2 cellular contexts compared by ENCODE assay signal in the genomic region with DNA sequence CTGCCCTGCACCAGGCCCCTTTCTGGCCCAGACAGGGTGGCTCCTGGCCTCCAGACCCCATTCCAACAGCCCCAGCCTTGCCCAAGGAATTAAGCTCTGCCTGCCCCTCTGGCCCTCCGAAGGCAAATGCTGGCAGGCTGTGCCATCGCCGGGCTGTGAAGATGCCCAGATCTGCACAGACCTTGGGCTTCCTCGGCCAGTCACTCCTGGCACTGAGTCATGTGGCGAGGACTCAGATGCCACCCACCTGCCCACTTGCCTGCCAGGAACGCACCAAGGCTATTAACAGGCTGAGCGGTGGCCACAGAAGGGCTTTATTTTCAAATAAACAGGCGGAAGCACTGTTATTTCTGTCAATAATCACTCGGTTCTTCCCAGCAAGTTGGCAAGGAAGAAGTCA.
TF ChIP-seq lines count a peak whose summit lies in the region.

No MANE protein-coding gene starts in this region.

TF ChIP-seq in liver, 16 proteins besides CTCF, POLR2A, EP300 and RAD21:
- TF ChIP-seq, protein P1, sequence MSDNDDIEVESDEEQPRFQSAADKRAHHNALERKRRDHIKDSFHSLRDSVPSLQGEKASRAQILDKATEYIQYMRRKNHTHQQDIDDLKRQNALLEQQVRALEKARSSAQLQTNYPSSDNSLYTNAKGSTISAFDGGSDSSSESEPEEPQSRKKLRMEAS (IDR thresholded peaks at IDR 0.05), result no peak
- TF ChIP-seq FOXA2 (IDR thresholded peaks at IDR 0.05), result no peak
- peak in 1 of 2 donors; percentile 29 for TF ChIP-seq RXRA (IDR thresholded peaks at IDR 0.05)
- no peak for TF ChIP-seq JUND (IDR thresholded peaks at IDR 0.05)
- TF ChIP-seq HNF4A (conservative IDR thresholded peaks at IDR 0.05), result peak in 1 of 2 donors; percentile 16

TF ChIP-seq in HepG2, 621 proteins besides CTCF, POLR2A, EP300 and RAD21:
- no peak for TF ChIP-seq MXI1 (IDR thresholded peaks at IDR 0.05; ENCODE audit: borderline replicate concordance, low read depth, low read length)
- TF ChIP-seq NCOA1 (CRISPR knock-in tag; IDR thresholded peaks at IDR 0.05), result no peak
- TF ChIP-seq HNRNPH1 (optimal IDR thresholded peaks at IDR 0.05; ENCODE audit: low read depth, low read length), result no peak
- no peak for TF ChIP-seq SMARCE1 (IDR thresholded peaks at IDR 0.05; ENCODE audit: borderline replicate concordance)
- TF ChIP-seq TP53 (CRISPR knock-in tag; conservative IDR thresholded peaks at IDR 0.05), result no peak
- no peak for TF ChIP-seq ZNF484 (CRISPR knock-in tag; IDR thresholded peaks at IDR 0.05; ENCODE audit: borderline replicate concordance, low read depth)
- TF ChIP-seq, protein P2, sequence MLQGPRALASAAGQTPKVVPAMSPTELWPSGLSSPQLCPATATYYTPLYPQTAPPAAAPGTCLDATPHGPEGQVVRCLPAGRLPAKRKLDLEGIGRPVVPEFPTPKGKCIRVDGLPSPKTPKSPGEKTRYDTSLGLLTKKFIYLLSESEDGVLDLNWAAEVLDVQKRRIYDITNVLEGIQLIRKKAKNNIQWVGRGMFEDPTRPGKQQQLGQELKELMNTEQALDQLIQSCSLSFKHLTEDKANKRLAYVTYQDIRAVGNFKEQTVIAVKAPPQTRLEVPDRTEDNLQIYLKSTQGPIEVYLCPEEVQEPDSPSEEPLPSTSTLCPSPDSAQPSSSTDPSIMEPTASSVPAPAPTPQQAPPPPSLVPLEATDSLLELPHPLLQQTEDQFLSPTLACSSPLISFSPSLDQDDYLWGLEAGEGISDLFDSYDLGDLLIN (CRISPR knock-in tag; IDR thresholded peaks at IDR 0.05; ENCODE audit: borderline replicate concordance), result no peak
- no peak for TF ChIP-seq RBM39 (IDR thresholded peaks at IDR 0.05; ENCODE audit: low read depth, low read length, poor library complexity, severe bottlenecking)
- TF ChIP-seq, protein P3, sequence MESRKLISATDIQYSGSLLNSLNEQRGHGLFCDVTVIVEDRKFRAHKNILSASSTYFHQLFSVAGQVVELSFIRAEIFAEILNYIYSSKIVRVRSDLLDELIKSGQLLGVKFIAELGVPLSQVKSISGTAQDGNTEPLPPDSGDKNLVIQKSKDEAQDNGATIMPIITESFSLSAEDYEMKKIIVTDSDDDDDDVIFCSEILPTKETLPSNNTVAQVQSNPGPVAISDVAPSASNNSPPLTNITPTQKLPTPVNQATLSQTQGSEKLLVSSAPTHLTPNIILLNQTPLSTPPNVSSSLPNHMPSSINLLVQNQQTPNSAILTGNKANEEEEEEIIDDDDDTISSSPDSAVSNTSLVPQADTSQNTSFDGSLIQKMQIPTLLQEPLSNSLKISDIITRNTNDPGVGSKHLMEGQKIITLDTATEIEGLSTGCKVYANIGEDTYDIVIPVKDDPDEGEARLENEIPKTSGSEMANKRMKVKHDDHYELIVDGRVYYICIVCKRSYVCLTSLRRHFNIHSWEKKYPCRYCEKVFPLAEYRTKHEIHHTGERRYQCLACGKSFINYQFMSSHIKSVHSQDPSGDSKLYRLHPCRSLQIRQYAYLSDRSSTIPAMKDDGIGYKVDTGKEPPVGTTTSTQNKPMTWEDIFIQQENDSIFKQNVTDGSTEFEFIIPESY (CRISPR knock-in tag; IDR thresholded peaks at IDR 0.05), result no peak
- no peak for TF ChIP-seq MYNN (CRISPR knock-in tag; IDR thresholded peaks at IDR 0.05; ENCODE audit: low read depth)
TF ChIP-seq in HepG2: peak in this region for 0.
